23 cellular contexts compared by ENCODE assay signal in the genomic region with DNA sequence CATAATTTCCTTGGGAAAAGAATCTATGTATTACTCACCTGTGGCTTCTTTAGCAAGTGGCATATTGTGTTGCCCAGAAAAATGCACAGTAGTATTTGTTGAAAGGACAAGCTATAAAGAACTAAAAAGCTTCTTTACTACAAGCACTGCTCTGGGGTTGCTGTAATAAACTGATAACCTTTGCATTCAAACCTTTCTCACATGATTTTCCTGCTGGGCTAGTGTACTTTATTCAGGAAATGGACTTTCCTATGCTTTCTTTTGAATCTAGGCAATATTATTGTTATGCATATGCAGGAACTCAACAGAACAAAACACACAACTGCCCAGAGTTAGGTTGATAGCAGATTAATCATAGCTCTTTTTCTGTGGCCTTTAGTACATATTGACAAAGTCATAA.
DNase-seq lines count a peak whose midpoint lies in the region; ATAC-seq and TF ChIP-seq lines count a peak whose summit lies in the region.
"Had no signal": no experiment of that assay in that cellular context is flagged by ENCODE, and none has a peak within 500 bp of the region (broad histone marks: within the 10 kb centered on the region; RNA-seq: fewer than 3 reads in every experiment).

No MANE protein-coding gene starts in this region.

- peak overlapping the region; percentile 71 for H3K27ac Mint-ChIP-seq in GM23338
- no peak overlapping the region for H3K27ac Mint-ChIP-seq in endodermal cell
- H3K27ac Mint-ChIP-seq: CD14-positive monocyte; CD4-positive, alpha-beta T cell; CD8-positive, alpha-beta memory T cell; H9 had no signal

- H3K9ac ChIP-seq in endodermal cell (ENCODE audit: extremely low read depth, low read length, poor library complexity, severe bottlenecking) (no peak overlapping the region), neural cell (ENCODE audit: low read length) (no peak overlapping the region)
- H3K9ac ChIP-seq: BLaER1 treated with 17β-estradiol and CSF1 and Interleukin-3, amounts not matched to agents 10 nM and 100 nM; GM23248 had no signal

- H4K20me1 ChIP-seq in GM23338 (replicated peaks; ENCODE audit: insufficient read depth) (no peaks in the 10 kb centered on the region), neural cell (ENCODE audit: insufficient read depth) (no peaks in the 10 kb centered on the region)
- H4K20me1 ChIP-seq: BLaER1 treated with 17β-estradiol and CSF1 and Interleukin-3, amounts not matched to agents 10 nM and 100 nM had no signal

- H3K36me3 Mint-ChIP-seq in GM23338 (ENCODE audit: low read depth) (no peaks in the 10 kb centered on the region), endodermal cell (ENCODE audit: low read depth) (no peaks in the 10 kb centered on the region)
- H3K36me3 Mint-ChIP-seq: CD14-positive monocyte; CD8-positive, alpha-beta memory T cell had no signal

- no peaks in the 10 kb centered on the region for H3K27me3 Mint-ChIP-seq in GM23338 (ENCODE audit: insufficient read depth, low read depth, poor library complexity)
- H3K27me3 Mint-ChIP-seq in endodermal cell (ENCODE audit: insufficient read depth), result no peaks in the 10 kb centered on the region
- H3K27me3 Mint-ChIP-seq: CD4-positive, alpha-beta T cell; CD8-positive, alpha-beta memory T cell had no signal

- H3K79me2 ChIP-seq in GM23338 (replicated peaks; ENCODE audit: insufficient read depth) (no peaks in the 10 kb centered on the region), neural cell (replicated peaks; ENCODE audit: insufficient read depth, low read length) (no peaks in the 10 kb centered on the region)

- H3F3A ChIP-seq in GM23338 (replicated peaks; ENCODE audit: low read depth) (no peaks in the 10 kb centered on the region), neural cell (ENCODE audit: insufficient read depth, low read length, poor library complexity, severe bottlenecking) (no peaks in the 10 kb centered on the region)

- H3K36me3 ChIP-seq in GM23338 (ENCODE audit: insufficient read depth) (no peaks in the 10 kb centered on the region), endodermal cell (ENCODE audit: control insufficient read depth, insufficient read depth, low read length) (no peaks in the 10 kb centered on the region), neural cell (ENCODE audit: insufficient read depth, low read length) (no peaks in the 10 kb centered on the region)
- H3K36me3 ChIP-seq: BE2C; BLaER1 treated with 17β-estradiol and CSF1 and Interleukin-3, amounts not matched to agents 10 nM and 100 nM had no signal

- H3K4me3 ChIP-seq in GM23338 (no peak overlapping the region), endodermal cell (ENCODE audit: low read length) (no peak overlapping the region), neural cell (ENCODE audit: low read length) (no peak overlapping the region)
- H3K4me3 ChIP-seq: BLaER1 treated with 17β-estradiol and CSF1 and Interleukin-3, amounts not matched to agents 10 nM and 100 nM; GM23248 had no signal

- H3K9me3 Mint-ChIP-seq in GM23338, result no peaks in the 10 kb centered on the region
- H3K9me3 Mint-ChIP-seq in endodermal cell, result no peaks in the 10 kb centered on the region
- H3K9me3 Mint-ChIP-seq: H9 had no signal

- peaks cover 27% of the 10 kb centered on the region for H3K4me1 ChIP-seq in GM23338 (ENCODE audit: insufficient read depth)
- no peaks in the 10 kb centered on the region for H3K4me1 ChIP-seq in endodermal cell (ENCODE audit: control insufficient read depth, insufficient read depth, low read length)
- H3K4me1 ChIP-seq: BE2C; BLaER1 treated with 17β-estradiol and CSF1 and Interleukin-3, amounts not matched to agents 10 nM and 100 nM had no signal

- H3K4me3 Mint-ChIP-seq in GM23338 (no peak overlapping the region), endodermal cell (no peak overlapping the region)
- H3K4me3 Mint-ChIP-seq: CD14-positive monocyte; CD4-positive, alpha-beta T cell; CD8-positive, alpha-beta memory T cell; H9 had no signal

- H3K9me2 ChIP-seq in GM23338 (ENCODE audit: insufficient read depth), result 0 out of 2 replicates have a peak, but pooled peaks cover 3% of the 10 kb centered on the region
- H3K9me2 ChIP-seq in neural cell (ENCODE audit: insufficient read depth, low read length), result no peaks in the 10 kb centered on the region

- H3K9me3 ChIP-seq in endodermal cell (ENCODE audit: control insufficient read depth, low read length) (no peaks in the 10 kb centered on the region), neural cell (ENCODE audit: low read length) (no peaks in the 10 kb centered on the region)
- H3K9me3 ChIP-seq: BE2C; BLaER1 treated with 17β-estradiol and CSF1 and Interleukin-3, amounts not matched to agents 10 nM and 100 nM had no signal

- H3K27ac ChIP-seq in GM23338 (ENCODE audit: low read depth), result no peak overlapping the region
- peak overlapping the region; percentile 36 for H3K27ac ChIP-seq in endodermal cell (ENCODE audit: low read depth, low read length)
- H3K27ac ChIP-seq in neural cell (ENCODE audit: low read length), result no peak overlapping the region
- H3K27ac ChIP-seq: 22Rv1; BLaER1 treated with 17β-estradiol and CSF1 and Interleukin-3, amounts not matched to agents 10 nM and 100 nM; GM23248 had no signal

- H3K4me1 Mint-ChIP-seq in GM23338, result peaks cover 28% of the 10 kb centered on the region
- peaks cover 4% of the 10 kb centered on the region for H3K4me1 Mint-ChIP-seq in endodermal cell
- H3K4me1 Mint-ChIP-seq: CD8-positive, alpha-beta memory T cell had no signal

- TF ChIP-seq CTCF in GM23338 (conservative IDR thresholded peaks at IDR 0.05; ENCODE audit: low read depth in 2 of 2) (no peak), endodermal cell (conservative IDR thresholded peaks at IDR 0.05) (no peak), neural cell (IDR thresholded peaks at IDR 0.05; ENCODE audit: poor library complexity, severe bottlenecking) (no peak)

- no peak for TF ChIP-seq EP300 in neural cell (conservative IDR thresholded peaks at IDR 0.05; ENCODE audit: poor library complexity, severe bottlenecking)

- no peak overlapping the region for H2AFZ ChIP-seq in GM23338
- H2AFZ ChIP-seq in neural cell (ENCODE audit: low read depth, low read length), result peak overlapping the region; percentile 3
- H2AFZ ChIP-seq: GM23248 had no signal

- ATAC-seq in GM23338 (no peak), GM21717 (IDR thresholded peaks at IDR 0.05; ENCODE audit: unreplicated experiment) (no peak), GM18517 (IDR thresholded peaks at IDR 0.05; ENCODE audit: unreplicated experiment) (no peak), HG03135 (IDR thresholded peaks at IDR 0.05; ENCODE audit: unreplicated experiment) (no peak)
- ATAC-seq: HCT116 had no signal

- TF ChIP-seq RAD21 in neural cell (conservative IDR thresholded peaks at IDR 0.05), result no peak

- H3K4me2 ChIP-seq in GM23338 (peak overlapping the region; percentile 29), neural cell (ENCODE audit: low read length) (no peak overlapping the region)
- H3K4me2 ChIP-seq: BLaER1 treated with 17β-estradiol and CSF1 and Interleukin-3, amounts not matched to agents 10 nM and 100 nM had no signal

- H3K27me3 ChIP-seq in GM23338 (ENCODE audit: insufficient read depth) (no peaks in the 10 kb centered on the region), endodermal cell (ENCODE audit: control insufficient read depth, insufficient read depth, low read length, poor library complexity, severe bottlenecking) (no peaks in the 10 kb centered on the region), neural cell (ENCODE audit: insufficient read depth, low read depth, low read length) (no peaks in the 10 kb centered on the region)
- H3K27me3 ChIP-seq: BE2C; BLaER1 treated with 17β-estradiol and CSF1 and Interleukin-3, amounts not matched to agents 10 nM and 100 nM had no signal

- DNase-seq in GM23338 (ENCODE audit: low spot score) (no peak), NCI-H146 treated with DMSO at 0.1 percent for 48 hours (lab: John Stamatoyannopoulos, UW; ENCODE audit: unreplicated experiment) (peak; percentile 28), endodermal cell (no peak), Kasumi-1 (lab: John Stamatoyannopoulos, UW) (no peak)
- DNase-seq: ACHN; AML-193; BE2C; CD4-positive, alpha-beta T cell; CD8-positive, alpha-beta memory T cell; DMS 273 treated with DMSO at 0.1 percent for 48 hours; DMS79; EL; GF-D8; GM23248; H9 had no signal

TF ChIP-seq in GM23338, 12 proteins besides CTCF, POLR2A, EP300 and RAD21 (continues in another document):
- peak; percentile 44; the same call in 1 of the 2 replicates for TF ChIP-seq NANOG (IDR thresholded peaks at IDR 0.05; ENCODE audit: borderline replicate concordance)

TF ChIP-seq in neural cell, 6 proteins besides CTCF, POLR2A, EP300 and RAD21:
- TF ChIP-seq, protein P1, sequence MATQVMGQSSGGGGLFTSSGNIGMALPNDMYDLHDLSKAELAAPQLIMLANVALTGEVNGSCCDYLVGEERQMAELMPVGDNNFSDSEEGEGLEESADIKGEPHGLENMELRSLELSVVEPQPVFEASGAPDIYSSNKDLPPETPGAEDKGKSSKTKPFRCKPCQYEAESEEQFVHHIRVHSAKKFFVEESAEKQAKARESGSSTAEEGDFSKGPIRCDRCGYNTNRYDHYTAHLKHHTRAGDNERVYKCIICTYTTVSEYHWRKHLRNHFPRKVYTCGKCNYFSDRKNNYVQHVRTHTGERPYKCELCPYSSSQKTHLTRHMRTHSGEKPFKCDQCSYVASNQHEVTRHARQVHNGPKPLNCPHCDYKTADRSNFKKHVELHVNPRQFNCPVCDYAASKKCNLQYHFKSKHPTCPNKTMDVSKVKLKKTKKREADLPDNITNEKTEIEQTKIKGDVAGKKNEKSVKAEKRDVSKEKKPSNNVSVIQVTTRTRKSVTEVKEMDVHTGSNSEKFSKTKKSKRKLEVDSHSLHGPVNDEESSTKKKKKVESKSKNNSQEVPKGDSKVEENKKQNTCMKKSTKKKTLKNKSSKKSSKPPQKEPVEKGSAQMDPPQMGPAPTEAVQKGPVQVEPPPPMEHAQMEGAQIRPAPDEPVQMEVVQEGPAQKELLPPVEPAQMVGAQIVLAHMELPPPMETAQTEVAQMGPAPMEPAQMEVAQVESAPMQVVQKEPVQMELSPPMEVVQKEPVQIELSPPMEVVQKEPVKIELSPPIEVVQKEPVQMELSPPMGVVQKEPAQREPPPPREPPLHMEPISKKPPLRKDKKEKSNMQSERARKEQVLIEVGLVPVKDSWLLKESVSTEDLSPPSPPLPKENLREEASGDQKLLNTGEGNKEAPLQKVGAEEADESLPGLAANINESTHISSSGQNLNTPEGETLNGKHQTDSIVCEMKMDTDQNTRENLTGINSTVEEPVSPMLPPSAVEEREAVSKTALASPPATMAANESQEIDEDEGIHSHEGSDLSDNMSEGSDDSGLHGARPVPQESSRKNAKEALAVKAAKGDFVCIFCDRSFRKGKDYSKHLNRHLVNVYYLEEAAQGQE (IDR thresholded peaks at IDR 0.05; ENCODE audit: borderline replicate concordance), result no peak
- TF ChIP-seq TAF1 (IDR thresholded peaks at IDR 0.05; ENCODE audit: low read depth) (no peak), SMC3 (conservative IDR thresholded peaks at IDR 0.05; ENCODE audit: poor library complexity) (no peak), MXI1 (conservative IDR thresholded peaks at IDR 0.05; ENCODE audit: poor library complexity, severe bottlenecking) (no peak), EZH2 (IDR thresholded peaks at IDR 0.05; ENCODE audit: borderline replicate concordance, insufficient read depth, low read length, poor library complexity, severe bottlenecking) (no peak), POLR2AphosphoS5 (IDR thresholded peaks at IDR 0.05) (no peak)
TF ChIP-seq in neural cell: peak in this region for 0.
